In the genomic region with DNA sequence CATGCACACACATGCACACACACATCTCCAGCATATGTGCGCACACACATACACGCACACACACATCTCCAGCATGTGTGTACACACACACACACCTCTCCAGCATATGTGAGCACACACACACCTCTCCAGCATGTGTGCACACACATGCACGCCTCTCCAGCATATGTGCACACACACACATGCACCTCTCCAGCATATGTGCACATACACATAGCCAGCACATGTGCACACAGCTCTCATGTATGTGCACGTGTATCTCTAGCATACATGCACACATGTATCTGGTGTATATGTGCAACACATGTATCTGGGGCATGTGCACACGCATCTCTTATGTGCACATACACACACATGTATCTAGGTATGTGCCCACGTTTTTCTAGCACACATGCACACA, we compare ENCODE assay signal across 19 cellular contexts. TPM values are rescaled to one million over a fixed set of nuclear protein-coding genes. Genes with fewer than 3 reads are reported as not detected.
DNase-seq lines count a peak whose midpoint lies in the region; ATAC-seq and TF ChIP-seq lines count a peak whose summit lies in the region.
"Had no signal": no experiment of that assay in that cellular context is flagged by ENCODE, and none has a peak within 500 bp of the region (broad histone marks: within the 10 kb centered on the region; RNA-seq: fewer than 3 reads in every experiment).

No MANE protein-coding gene starts in this region.

- no peak for TF ChIP-seq CTCF in lower lobe of right lung (IDR thresholded peaks at IDR 0.05)

- H3K36me3 Mint-ChIP-seq in activated naive CD8-positive, alpha-beta T cell, result no peaks in the 10 kb centered on the region
- H3K36me3 Mint-ChIP-seq in activated naive CD8-positive, alpha-beta T cell treated with anti-CD3 and anti-CD28 coated beads for 36 hours, result no peaks in the 10 kb centered on the region
- peaks cover 7% of the 10 kb centered on the region for H3K36me3 Mint-ChIP-seq in T-cell
- H3K36me3 Mint-ChIP-seq in immature natural killer cell, result no peaks in the 10 kb centered on the region

- H3K4me3 Mint-ChIP-seq in activated naive CD8-positive, alpha-beta T cell, result peak overlapping the region; percentile 38
- no peak overlapping the region for H3K4me3 Mint-ChIP-seq in activated naive CD8-positive, alpha-beta T cell treated with anti-CD3 and anti-CD28 coated beads for 36 hours
- peak overlapping the region in 2 of 3 donors; percentile 35 to 68 for H3K4me3 Mint-ChIP-seq in T-cell
- H3K4me3 Mint-ChIP-seq in immature natural killer cell, result peak overlapping the region; percentile 52 to 68 (median 64)

- peaks cover 24% of the 10 kb centered on the region for H3K4me1 Mint-ChIP-seq in activated naive CD8-positive, alpha-beta T cell (ENCODE audit: low read depth)
- peaks cover 11% of the 10 kb centered on the region for H3K4me1 Mint-ChIP-seq in activated naive CD8-positive, alpha-beta T cell treated with anti-CD3 and anti-CD28 coated beads for 36 hours
- H3K4me1 Mint-ChIP-seq in T-cell (peaks cover 2 to 38% (median 18%) of the 10 kb centered on the region in 3 donors), immature natural killer cell (peaks cover 24 to 27% of the 10 kb centered on the region in 2 donors)

- H3K4me1 ChIP-seq in lower lobe of right lung, result no peaks in the 10 kb centered on the region

- H3K4me3 ChIP-seq in lower lobe of right lung, result no peak overlapping the region
- H3K4me3 ChIP-seq: smooth muscle cell had no signal

- CTCF ChIA-PET in T-cell (lab: Charles Lee), result no interaction called here

- no peaks in the 10 kb centered on the region for H3K9me3 Mint-ChIP-seq in activated naive CD8-positive, alpha-beta T cell (ENCODE audit: low read depth)
- H3K9me3 Mint-ChIP-seq in activated naive CD8-positive, alpha-beta T cell treated with anti-CD3 and anti-CD28 coated beads for 36 hours, result no peaks in the 10 kb centered on the region
- H3K9me3 Mint-ChIP-seq in T-cell (peaks cover 0 to 5% (median 0%) of the 10 kb centered on the region in 3 donors), immature natural killer cell (no peaks in the 10 kb centered on the region)

- intact Hi-C loops in lower lobe of right lung (cut with DNase I), result no loop called here

- H3K27ac ChIP-seq in lower lobe of right lung, result no peak overlapping the region
- H3K27ac ChIP-seq: epithelial cell of prostate had no signal

- H3K9me3 ChIP-seq in lower lobe of right lung, result no peaks in the 10 kb centered on the region

- peaks cover 25% of the 10 kb centered on the region for H3K36me3 ChIP-seq in lower lobe of right lung

- H3K27me3 Mint-ChIP-seq in activated naive CD8-positive, alpha-beta T cell, result no peaks in the 10 kb centered on the region
- no peaks in the 10 kb centered on the region for H3K27me3 Mint-ChIP-seq in activated naive CD8-positive, alpha-beta T cell treated with anti-CD3 and anti-CD28 coated beads for 36 hours
- H3K27me3 Mint-ChIP-seq in T-cell, result no peaks in the 10 kb centered on the region
- H3K27me3 Mint-ChIP-seq in immature natural killer cell (ENCODE audit: low read depth in 3 of 3), result peaks cover 0 to 6% (median 0%) of the 10 kb centered on the region in 3 donors

- H3K27ac Mint-ChIP-seq in activated naive CD8-positive, alpha-beta T cell, result no peak overlapping the region
- no peak overlapping the region for H3K27ac Mint-ChIP-seq in activated naive CD8-positive, alpha-beta T cell treated with anti-CD3 and anti-CD28 coated beads for 36 hours
- H3K27ac Mint-ChIP-seq in T-cell (peak overlapping the region in 1 of 2 donors; percentile 48), immature natural killer cell (peak overlapping the region; percentile 67 to 89 (median 78))

- no peak for DNase-seq in activated naive CD8-positive, alpha-beta T cell treated with anti-CD3 and anti-CD28 coated beads for 36 hours
- DNase-seq in T-cell (no peak), immature natural killer cell (no peak), kidney glomerular epithelial cell (lab: John Stamatoyannopoulos, UW) (no peak), lower lobe of right lung (no peak), SIG-M5 treated with dmso at 0.1 percent for 504 hours (lab: John Stamatoyannopoulos, UW; ENCODE audit: unreplicated experiment) (no peak)
- DNase-seq: C1 segment of cervical spinal cord; EL; HCEC 1CT; NCI-H1105 treated with DMSO at 0.1 percent for 48 hours; NCI-H2107; PC-3; SHP77 treated with DMSO at 0.1 percent for 48 hours; stimulated activated CD4-positive, alpha-beta T cell treated with anti-CD3 and anti-CD28 coated beads, Interleukin-2, amount 100 ng/mL, for 24 hours; substantia nigra; SW 1271 had no signal

- no peaks in the 10 kb centered on the region for H3K27me3 ChIP-seq in lower lobe of right lung (ENCODE audit: low read depth)

- ATAC-seq in T-cell (replicated peaks in 1 of 4) (no peak), lower lobe of right lung (no peak)
- ATAC-seq: PC-3 had no signal

- POLR2A ChIA-PET in T-cell (lab: Charles Lee), result no interaction called here

RNA-seq across cellular contexts. Expression of gene SLC19A1, which starts 57.9 kb away (rescaled TPM):
- 10 to 100 TPM; 63.2 to 64.0 TPM for total RNA-seq in activated naive CD8-positive, alpha-beta T cell treated with anti-CD3 and anti-CD28 coated beads for 36 hours
- total RNA-seq in T-cell (10 to 100 TPM; 10.4 to 19.2 (median 16.4) TPM), lower lobe of right lung (50.7 TPM)
- polyA plus RNA-seq in immature natural killer cell, result 1 to 10 TPM in 2 of 3 donors, under 1 TPM in 1; 0.84 to 7.1 (median 1.7) TPM

Comparison
In these comparisons a context has a peak if more than half of its experiments do, and no peak if none do; other contexts are left out.
1. H3K27ac Mint-ChIP-seq: peak in immature natural killer cell (6 of 6); none in activated naive CD8-positive, alpha-beta T cell (single experiment) and activated naive CD8-positive, alpha-beta T cell treated with anti-CD3 and anti-CD28 coated beads for 36 hours (single experiment).